In genomic region chr16:53282975-53283946, GRCh38 we compare ENCODE assay signal across 8 cellular contexts.
A peak's percentile ranks its signal among the peaks of the same experiment; 100 is the strongest.
DNase-seq lines count a peak whose midpoint lies in the region; ATAC-seq and TF ChIP-seq lines count a peak whose summit lies in the region.

No MANE protein-coding gene starts in this region.

- POLR2A ChIA-PET in AG04449 (lab: Yijun Ruan, JAX) = interaction anchor here (1.0 kb wide), 1 partner anchor 11 kb away, joined by 3 read pairs; no protein-coding TSS in a partner anchor

- in situ Hi-C loops in GM13977 (cut with MboI; ENCODE audit: low pct_unique_long_range_greater_than_20kb, low sequenced_read_pairs, unreplicated experiment) = no loop called here

- no peak for DNase-seq in AG04449 (ENCODE audit: low read depth, low spot score)
- no peak for DNase-seq in GM13977 (ENCODE audit: low spot score)
- peak; percentile 55 for DNase-seq in NCI-H510A treated with DMSO at 0.1 percent for 48 hours (lab: John Stamatoyannopoulos, UW)
- DNase-seq in choroid plexus epithelial cell (ENCODE audit: low read depth) = peak; percentile 66
- DNase-seq in midbrain (lab: John Stamatoyannopoulos, UW) = peak; percentile 56
- no peak for DNase-seq in activated CD4-positive, alpha-beta T cell treated with anti-CD3 and anti-CD28 coated beads for 4 hours
- DNase-seq in T-helper 9 cell = no peak

- peak; percentile 27 for TF ChIP-seq CTCF in AG04449 (IDR thresholded peaks at IDR 0.05; ENCODE audit: insufficient read depth, low read length, missing control alignments)
- TF ChIP-seq CTCF in GM13977 (IDR thresholded peaks at IDR 0.05; ENCODE audit: extremely low read depth, insufficient read depth, missing control alignments) = peak; percentile 41
- TF ChIP-seq CTCF in choroid plexus epithelial cell (conservative IDR thresholded peaks at IDR 0.05; ENCODE audit: low read depth, low read length) = peak; percentile 66

- H3K4me3 ChIP-seq in AG04449 (ENCODE audit: low read depth, low read length) (no peak overlapping the region), choroid plexus epithelial cell (ENCODE audit: low read depth, low read length) (no peak overlapping the region)

- CTCF ChIA-PET in AG04449 (lab: Yijun Ruan, JAX) = interaction anchor here (0.7 to 2.5 kb wide), 8 partner anchors 10 to 249 kb away, joined by 3 to 14 read pairs (median 4); partner anchors contain the start of gene CHD9

- ATAC-seq in HG03565 (IDR thresholded peaks at IDR 0.05; ENCODE audit: unreplicated experiment) = no peak

Comparison
In these comparisons a context has a peak if more than half of its experiments do, and no peak if none do; other contexts are left out.
1. DNase-seq: peak in NCI-H510A treated with DMSO at 0.1 percent for 48 hours (single experiment), choroid plexus epithelial cell (single experiment) and midbrain (single experiment); none in AG04449 (single experiment), GM13977 (single experiment), activated CD4-positive, alpha-beta T cell treated with anti-CD3 and anti-CD28 coated beads for 4 hours (0 of 2) and T-helper 9 cell (single experiment).
2. Peak in every context shown above with its lines, with median percentiles within 50 percentile points of each other: CTCF ChIP-seq.